ENCODE assay signal across 19 cellular contexts in the genomic region with DNA sequence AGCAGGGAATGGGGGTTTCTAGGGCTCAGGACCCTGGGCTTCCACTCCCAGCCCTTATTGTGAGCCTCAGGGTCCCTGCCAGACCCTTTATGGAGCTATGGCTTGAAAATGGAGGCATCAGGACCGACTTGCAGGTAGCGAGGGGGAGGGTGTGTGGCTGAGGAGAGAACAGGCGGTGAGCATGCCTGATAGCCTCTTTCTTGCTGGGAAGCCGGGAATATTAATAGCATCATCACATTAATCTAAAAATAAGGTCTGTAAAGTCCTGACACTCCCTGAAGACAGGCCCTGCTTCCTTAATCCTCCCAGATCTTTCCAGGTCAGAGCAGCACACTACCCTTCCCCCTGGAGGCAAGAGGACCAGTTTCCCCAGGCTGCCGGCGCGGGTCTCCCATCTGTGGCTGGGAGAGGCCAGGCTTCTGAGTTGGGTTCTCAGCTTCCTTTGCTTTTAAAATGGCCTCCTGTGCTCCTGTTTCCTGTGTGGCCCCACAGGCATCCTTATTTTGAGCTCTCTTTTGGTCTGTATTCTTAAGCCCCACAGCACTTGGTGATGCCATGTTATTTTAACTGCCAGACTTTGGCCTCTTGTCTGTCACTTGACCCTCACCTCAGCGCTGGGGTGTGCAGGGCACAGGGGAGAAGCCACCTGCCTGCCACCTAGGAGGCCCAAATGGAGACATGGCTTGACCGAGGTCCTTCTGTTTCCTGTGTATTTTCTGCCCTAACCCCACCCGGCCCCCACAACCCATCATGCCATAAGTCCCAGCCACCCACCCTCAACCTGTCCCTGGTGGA.
"Had no signal": no experiment of that assay in that cellular context is flagged by ENCODE, and none has a peak within 500 bp of the region (broad histone marks: within the 10 kb centered on the region; RNA-seq: fewer than 3 reads in every experiment).

No MANE protein-coding gene starts in this region.

- ATAC-seq: gastroesophageal sphincter, left colon, mucosa of descending colon, pancreas had no signal

- H3K27ac Mint-ChIP-seq: dendritic cell treated with granulocyte-macrophage colony-stimulating factor and Interleukin-4, amounts not matched to agents 40 ng/mL and 50 ng/mL, for 4 days; nephron; stimulated activated effector memory CD8-positive, alpha-beta T cell treated with anti-CD3 and anti-CD28 coated beads, Interleukin-12 subunit alpha, Interleukin-12 subunit beta, amount 100 ng/mL, for 72 hours; stimulated activated naive CD8-positive, alpha-beta T cell treated with anti-CD3 and anti-CD28 coated beads, Interleukin-15, Interleukin-2, amounts not matched to agents 100 ng/mL and 50 ng/mL, for 24 hours had no signal

- H3K4me3 Mint-ChIP-seq: dendritic cell treated with granulocyte-macrophage colony-stimulating factor and Interleukin-4, amounts not matched to agents 40 ng/mL and 50 ng/mL, for 4 days; nephron; stimulated activated effector memory CD8-positive, alpha-beta T cell treated with anti-CD3 and anti-CD28 coated beads, Interleukin-12 subunit alpha, Interleukin-12 subunit beta, amount 100 ng/mL, for 72 hours; stimulated activated naive CD8-positive, alpha-beta T cell treated with anti-CD3 and anti-CD28 coated beads, Interleukin-15, Interleukin-2, amounts not matched to agents 100 ng/mL and 50 ng/mL, for 24 hours had no signal

- H3K36me3 ChIP-seq: esophagus squamous epithelium, gastroesophageal sphincter, pancreas, transverse colon had no signal

- H3K27ac ChIP-seq: esophagus squamous epithelium, gastroesophageal sphincter, pancreas, testis, transverse colon had no signal

- H3K4me3 ChIP-seq: esophagus squamous epithelium, gastroesophageal sphincter, mucosa of descending colon, pancreas, testis, transverse colon had no signal

- H3K9me3 ChIP-seq: esophagus squamous epithelium, gastroesophageal sphincter, mucosa of descending colon, pancreas, testis, transverse colon had no signal

- DNase-seq: cerebellar nuclear complex; esophagus squamous epithelium; foreskin fibroblast; glutamatergic neuron; left colon; mammary epithelial cell; mucosa of descending colon; occipital lobe; pancreas; right cardiac atrium; stimulated activated CD4-positive, alpha-beta T cell treated with anti-CD3 and anti-CD28 coated beads, Interleukin-4, amount 100 ng/mL, for 1 hour; stimulated activated CD8-positive, alpha-beta memory T cell treated with anti-CD3 and anti-CD28 coated beads, Interleukin-4, amount 100 ng/mL, for 48 hours; testis; transverse colon had no signal

- H3K9me3 Mint-ChIP-seq: dendritic cell treated with granulocyte-macrophage colony-stimulating factor and Interleukin-4, amounts not matched to agents 40 ng/mL and 50 ng/mL, for 4 days; nephron; stimulated activated effector memory CD8-positive, alpha-beta T cell treated with anti-CD3 and anti-CD28 coated beads, Interleukin-12 subunit alpha, Interleukin-12 subunit beta, amount 100 ng/mL, for 72 hours; stimulated activated naive CD8-positive, alpha-beta T cell treated with anti-CD3 and anti-CD28 coated beads, Interleukin-15, Interleukin-2, amounts not matched to agents 100 ng/mL and 50 ng/mL, for 24 hours had no signal

- H3K27me3 ChIP-seq: pancreas, testis had no signal

- H3K4me1 ChIP-seq: gastroesophageal sphincter, pancreas, testis, transverse colon had no signal

- H3K36me3 Mint-ChIP-seq: stimulated activated effector memory CD8-positive, alpha-beta T cell treated with anti-CD3 and anti-CD28 coated beads, Interleukin-12 subunit alpha, Interleukin-12 subunit beta, amount 100 ng/mL, for 72 hours had no signal
